ENCODE assay signal across 8 cellular contexts in genomic region chr4:1870328-1870577, GRCh38. TPM values are rescaled to one million over a fixed set of nuclear protein-coding genes. Genes with fewer than 3 reads are reported as not detected.
DNase-seq lines count a peak whose midpoint lies in the region; ATAC-seq and TF ChIP-seq lines count a peak whose summit lies in the region.

No MANE protein-coding gene starts in this region.

- peaks cover 27% of the 10 kb centered on the region for H3K4me1 Mint-ChIP-seq in activated T-helper 17 cell treated with anti-CD3 and anti-CD28 coated beads, Interleukin-2, amount 50 U/mL, for 72 hours
- H3K4me1 Mint-ChIP-seq in nephron = peaks cover 26% of the 10 kb centered on the region
- H3K4me1 Mint-ChIP-seq in stimulated activated naive CD8-positive, alpha-beta T cell treated with anti-CD3 and anti-CD28 coated beads, Interleukin-15, Interleukin-2, amounts not matched to agents 100 ng/mL and 50 ng/mL, for 24 hours (ENCODE audit: low read depth) = peaks cover 37% of the 10 kb centered on the region

- TF ChIP-seq CTCF in fibroblast of pulmonary artery (IDR thresholded peaks at IDR 0.05; ENCODE audit: low read length, missing control alignments) (no peak), nephron (IDR thresholded peaks at IDR 0.05; ENCODE audit: unreplicated experiment in 3 of 3) (no peak)

- no peaks in the 10 kb centered on the region for H3K9me3 Mint-ChIP-seq in activated T-helper 17 cell treated with anti-CD3 and anti-CD28 coated beads, Interleukin-2, amount 50 U/mL, for 72 hours
- H3K9me3 Mint-ChIP-seq in nephron = no peaks in the 10 kb centered on the region
- H3K9me3 Mint-ChIP-seq in stimulated activated naive CD8-positive, alpha-beta T cell treated with anti-CD3 and anti-CD28 coated beads, Interleukin-15, Interleukin-2, amounts not matched to agents 100 ng/mL and 50 ng/mL, for 24 hours = no peaks in the 10 kb centered on the region

- peaks cover 12% of the 10 kb centered on the region for H3K36me3 Mint-ChIP-seq in activated T-helper 17 cell treated with anti-CD3 and anti-CD28 coated beads, Interleukin-2, amount 50 U/mL, for 72 hours (ENCODE audit: low read depth)
- H3K36me3 Mint-ChIP-seq in nephron (ENCODE audit: low read depth) = no peaks in the 10 kb centered on the region
- peaks cover 20% of the 10 kb centered on the region for H3K36me3 Mint-ChIP-seq in stimulated activated naive CD8-positive, alpha-beta T cell treated with anti-CD3 and anti-CD28 coated beads, Interleukin-15, Interleukin-2, amounts not matched to agents 100 ng/mL and 50 ng/mL, for 24 hours (ENCODE audit: low read depth)

- peak; percentile 28 for DNase-seq in COLO829 (ENCODE audit: low spot score)
- DNase-seq in Jurkat, Clone E6-1 (ENCODE audit: low read depth, low spot score) = peak; percentile 73
- DNase-seq in fibroblast of pulmonary artery (ENCODE audit: low read depth) = peak; percentile 75

- peak overlapping the region; percentile 70 for H3K4me3 ChIP-seq in Jurkat, Clone E6-1 (ENCODE audit: low read length)
- H3K4me3 ChIP-seq in fibroblast of pulmonary artery (replicated peaks; ENCODE audit: low read depth, low read length) = peak overlapping the region; percentile 65

- peak overlapping the region; percentile 85 for H3K4me3 Mint-ChIP-seq in activated T-helper 17 cell treated with anti-CD3 and anti-CD28 coated beads, Interleukin-2, amount 50 U/mL, for 72 hours
- peak overlapping the region; percentile 86 to 92 (median 89) for H3K4me3 Mint-ChIP-seq in nephron
- peak overlapping the region; percentile 82 for H3K4me3 Mint-ChIP-seq in stimulated activated naive CD8-positive, alpha-beta T cell treated with anti-CD3 and anti-CD28 coated beads, Interleukin-15, Interleukin-2, amounts not matched to agents 100 ng/mL and 50 ng/mL, for 24 hours

- peak overlapping the region; percentile 81 for H3K27ac Mint-ChIP-seq in activated T-helper 17 cell treated with anti-CD3 and anti-CD28 coated beads, Interleukin-2, amount 50 U/mL, for 72 hours
- H3K27ac Mint-ChIP-seq in nephron = peak overlapping the region; percentile 88 to 94 (median 88)
- peak overlapping the region; percentile 90 for H3K27ac Mint-ChIP-seq in stimulated activated naive CD8-positive, alpha-beta T cell treated with anti-CD3 and anti-CD28 coated beads, Interleukin-15, Interleukin-2, amounts not matched to agents 100 ng/mL and 50 ng/mL, for 24 hours

- no peaks in the 10 kb centered on the region for H3K27me3 Mint-ChIP-seq in activated T-helper 17 cell treated with anti-CD3 and anti-CD28 coated beads, Interleukin-2, amount 50 U/mL, for 72 hours
- peaks cover 11% of the 10 kb centered on the region for H3K27me3 Mint-ChIP-seq in nephron (ENCODE audit: low read depth)
- H3K27me3 Mint-ChIP-seq in stimulated activated naive CD8-positive, alpha-beta T cell treated with anti-CD3 and anti-CD28 coated beads, Interleukin-15, Interleukin-2, amounts not matched to agents 100 ng/mL and 50 ng/mL, for 24 hours = no peaks in the 10 kb centered on the region

- peak; percentile 53 for ATAC-seq in GM21576 (IDR thresholded peaks at IDR 0.05; ENCODE audit: unreplicated experiment)
- ATAC-seq in activated T-helper 17 cell treated with anti-CD3 and anti-CD28 coated beads, Interleukin-2, amount 50 U/mL, for 72 hours (replicated peaks) = peak; percentile 60

TF ChIP-seq in PFSK-1, 5 proteins besides CTCF, POLR2A, EP300 and RAD21:
- TF ChIP-seq FOXP2 (optimal IDR thresholded peaks at IDR 0.05; ENCODE audit: borderline replicate concordance, extremely low read depth, extremely low read length, insufficient read depth) = no peak
- TF ChIP-seq TAF1 (IDR thresholded peaks at IDR 0.05; ENCODE audit: borderline replicate concordance, insufficient read depth, low read length) = no peak
- 0 out of 2 replicates have a peak, but pooled peaks have one; percentile 41 for TF ChIP-seq SIN3A (IDR thresholded peaks at IDR 0.05; ENCODE audit: borderline replicate concordance, insufficient read depth, low read length)
- no peak for TF ChIP-seq REST (IDR thresholded peaks at IDR 0.05; ENCODE audit: insufficient read depth in 1 of 2, low read depth in 2 of 2, low read length in 2 of 2)

RNA-seq across cellular contexts. Expression of gene NSD2, which starts 0.9 kb away (rescaled TPM):
- 145 TPM for polyA plus RNA-seq in Jurkat, Clone E6-1 (2012; ENCODE audit: insufficient read depth, insufficient read length)
- 36.4 TPM for polyA plus RNA-seq in PFSK-1 (2012; ENCODE audit: insufficient read length, low read depth)
- 100 to 1,000 TPM; 187 to 239 TPM for total RNA-seq in activated T-helper 17 cell treated with anti-CD3 and anti-CD28 coated beads, Interleukin-2, amount 50 U/mL, for 72 hours

RNA-seq across cellular contexts. Expression of gene LETM1, which starts 14.3 kb away (rescaled TPM):
- polyA plus RNA-seq in Jurkat, Clone E6-1 (2012; ENCODE audit: insufficient read depth, insufficient read length) = 39.3 TPM
- 45.2 TPM for polyA plus RNA-seq in PFSK-1 (2012; ENCODE audit: insufficient read length, low read depth)
- 10 to 100 TPM; 21.3 to 71.0 TPM for total RNA-seq in activated T-helper 17 cell treated with anti-CD3 and anti-CD28 coated beads, Interleukin-2, amount 50 U/mL, for 72 hours

Comparison
In these comparisons a context has a peak if more than half of its experiments do, and no peak if none do; other contexts are left out.
1. Peak in every context shown above with its lines: DNase-seq, ATAC-seq and H3K4me3 ChIP-seq.